8 cellular contexts compared by ENCODE assay signal in the genomic region with DNA sequence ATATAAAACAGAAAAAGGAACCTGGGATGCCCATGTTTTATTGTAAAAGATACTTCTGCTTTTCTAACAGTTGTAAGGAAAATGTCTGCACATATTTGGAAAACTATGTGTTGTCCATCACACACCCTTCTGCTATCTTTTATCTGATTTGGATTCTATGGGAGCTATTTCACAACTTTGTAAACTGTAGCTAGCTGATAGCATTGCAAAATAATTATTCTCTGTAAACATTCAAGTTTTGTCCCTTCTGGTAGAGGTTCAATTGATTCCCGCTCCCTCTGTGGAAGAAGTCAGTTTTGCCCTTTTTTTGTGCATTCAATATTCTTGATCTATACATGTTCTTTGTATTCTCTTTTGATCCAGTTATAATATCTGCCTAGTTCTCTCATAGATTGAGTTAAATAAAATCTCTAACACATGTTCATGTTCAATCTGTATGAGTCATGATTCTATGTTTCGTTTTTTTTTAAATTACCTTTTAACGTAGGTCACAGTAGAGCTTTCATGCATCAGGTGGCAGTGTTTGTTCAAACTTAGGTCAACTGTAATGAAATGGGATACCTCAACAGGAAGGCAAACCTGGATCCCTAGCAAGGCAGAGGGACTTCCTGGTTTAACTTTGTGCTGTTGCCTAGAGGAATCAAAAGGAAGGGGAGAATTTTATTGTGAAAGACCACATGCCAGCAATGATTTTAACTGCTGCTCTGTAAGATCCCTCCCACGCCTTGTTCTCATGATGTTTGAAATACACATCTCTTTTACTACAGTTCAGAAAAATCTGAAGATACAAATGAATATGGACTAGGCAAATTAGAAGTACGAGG. TPM values are rescaled to one million over a fixed set of nuclear protein-coding genes. Genes with fewer than 3 reads are reported as not detected.
A peak's percentile ranks its signal among the peaks of the same experiment; 100 is the strongest.
DNase-seq lines count a peak whose midpoint lies in the region; ATAC-seq and TF ChIP-seq lines count a peak whose summit lies in the region.

No MANE protein-coding gene starts in this region.

- ATAC-seq in lower lobe of right lung (peak; percentile 91 to 94), GM19463 (IDR thresholded peaks at IDR 0.05; ENCODE audit: unreplicated experiment) (no peak), HG02885 (IDR thresholded peaks at IDR 0.05; ENCODE audit: poor library complexity, unreplicated experiment) (no peak)
- ATAC-seq in stimulated activated memory B cell treated with anti-CD40 and anti-IgM and Interleukin-4, amounts not matched to agents 10 μg/mL and 1 μg/mL and 100 μg/mL, for 72 hours: no peak

- H3K27me3 ChIP-seq in breast epithelium (no peaks in the 10 kb centered on the region), lower lobe of right lung (ENCODE audit: low read depth) (no peaks in the 10 kb centered on the region)

- TF ChIP-seq CTCF in breast epithelium (IDR thresholded peaks at IDR 0.05): peak in 2 of 3 donors; percentile 18 to 27
- no peak for TF ChIP-seq CTCF in lower lobe of right lung (IDR thresholded peaks at IDR 0.05)

- no peaks in the 10 kb centered on the region for H3K4me1 Mint-ChIP-seq in stimulated activated memory B cell treated with anti-CD40 and anti-IgM and Interleukin-4, amounts not matched to agents 10 μg/mL and 1 μg/mL and 100 μg/mL, for 72 hours

- no peak for TF ChIP-seq POLR2A in breast epithelium (IDR thresholded peaks at IDR 0.05)

- peak overlapping the region in 1 of 2 donors; percentile 22 for H3K27ac ChIP-seq in breast epithelium
- no peak overlapping the region for H3K27ac ChIP-seq in lower lobe of right lung

- H3K36me3 ChIP-seq in breast epithelium (no peaks in the 10 kb centered on the region), lower lobe of right lung (no peaks in the 10 kb centered on the region)

- intact Hi-C loops in breast epithelium (cut with DNase I; ENCODE audit: low total_unique reads): no loop called here
- intact Hi-C loops in lower lobe of right lung (cut with DNase I): no loop called here

- peaks cover 4% of the 10 kb centered on the region for H3K9me3 Mint-ChIP-seq in stimulated activated memory B cell treated with anti-CD40 and anti-IgM and Interleukin-4, amounts not matched to agents 10 μg/mL and 1 μg/mL and 100 μg/mL, for 72 hours

- no peaks in the 10 kb centered on the region for H3K4me1 ChIP-seq in breast epithelium
- H3K4me1 ChIP-seq in lower lobe of right lung: peaks cover 18% of the 10 kb centered on the region

- DNase-seq in EH (ENCODE audit: low read depth) (peak; percentile 24), NCI-H2081 treated with DMSO at 0.1 percent for 48 hours (lab: John Stamatoyannopoulos, UW) (peak; percentile 84), breast epithelium (ENCODE audit: low spot score in 2 of 2) (no peak), lower lobe of right lung (no peak), T-helper 9 cell (no peak)

- H3K4me3 ChIP-seq in breast epithelium (no peak overlapping the region), lower lobe of right lung (no peak overlapping the region)

- H3K27me3 Mint-ChIP-seq in stimulated activated memory B cell treated with anti-CD40 and anti-IgM and Interleukin-4, amounts not matched to agents 10 μg/mL and 1 μg/mL and 100 μg/mL, for 72 hours: peaks cover 3% of the 10 kb centered on the region

- no peaks in the 10 kb centered on the region for H3K36me3 Mint-ChIP-seq in stimulated activated memory B cell treated with anti-CD40 and anti-IgM and Interleukin-4, amounts not matched to agents 10 μg/mL and 1 μg/mL and 100 μg/mL, for 72 hours

- no peak overlapping the region for H3K4me3 Mint-ChIP-seq in stimulated activated memory B cell treated with anti-CD40 and anti-IgM and Interleukin-4, amounts not matched to agents 10 μg/mL and 1 μg/mL and 100 μg/mL, for 72 hours

- H3K27ac Mint-ChIP-seq in stimulated activated memory B cell treated with anti-CD40 and anti-IgM and Interleukin-4, amounts not matched to agents 10 μg/mL and 1 μg/mL and 100 μg/mL, for 72 hours: no peak overlapping the region

- H3K9me3 ChIP-seq in breast epithelium: no peaks in the 10 kb centered on the region
- no peaks in the 10 kb centered on the region for H3K9me3 ChIP-seq in lower lobe of right lung

RNA-seq across cellular contexts. Expression of a gene that starts 26.0 kb away (rescaled TPM):
- total RNA-seq in breast epithelium (10 to 100 TPM; 10.7 to 13.8 (median 12.5) TPM), lower lobe of right lung (14.5 TPM)

Comparison
In these comparisons a context has a peak if more than half of its experiments do, and no peak if none do; other contexts are left out.
1. DNase-seq: peak in EH (single experiment) and NCI-H2081 treated with DMSO at 0.1 percent for 48 hours (single experiment); none in breast epithelium (0 of 2), lower lobe of right lung (single experiment) and T-helper 9 cell (single experiment).
2. ATAC-seq: peak in lower lobe of right lung (2 of 2); none in GM19463 (single experiment), stimulated activated memory B cell treated with anti-CD40 and anti-IgM and Interleukin-4, amounts not matched to agents 10 μg/mL and 1 μg/mL and 100 μg/mL, for 72 hours (single experiment) and HG02885 (single experiment).